ENCODE assay signal across 1 cellular context in the genomic region with DNA sequence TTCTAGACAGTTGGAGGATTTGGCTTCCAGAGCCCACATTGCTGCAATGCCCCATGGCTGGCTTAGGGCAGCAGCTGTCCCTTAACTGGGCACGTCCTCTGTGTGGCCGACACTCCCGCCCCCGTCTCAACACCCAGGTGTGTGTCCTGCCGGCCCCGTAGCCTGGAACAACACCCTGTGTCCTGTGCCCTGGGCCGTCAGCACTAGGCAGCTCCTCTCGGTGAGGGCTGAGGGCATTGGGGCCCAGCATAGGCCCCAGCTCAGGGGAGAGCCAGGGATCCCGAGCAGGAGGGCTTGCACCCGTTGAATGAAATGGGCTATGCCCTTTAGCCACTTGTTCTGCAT.
TF ChIP-seq lines count a peak whose summit lies in the region.

No MANE protein-coding gene starts in this region.

TF ChIP-seq in IMR-90, 13 proteins besides CTCF, POLR2A, EP300 and RAD21:
- TF ChIP-seq, protein P1, sequence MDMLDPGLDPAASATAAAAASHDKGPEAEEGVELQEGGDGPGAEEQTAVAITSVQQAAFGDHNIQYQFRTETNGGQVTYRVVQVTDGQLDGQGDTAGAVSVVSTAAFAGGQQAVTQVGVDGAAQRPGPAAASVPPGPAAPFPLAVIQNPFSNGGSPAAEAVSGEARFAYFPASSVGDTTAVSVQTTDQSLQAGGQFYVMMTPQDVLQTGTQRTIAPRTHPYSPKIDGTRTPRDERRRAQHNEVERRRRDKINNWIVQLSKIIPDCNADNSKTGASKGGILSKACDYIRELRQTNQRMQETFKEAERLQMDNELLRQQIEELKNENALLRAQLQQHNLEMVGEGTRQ (IDR thresholded peaks at IDR 0.05; ENCODE audit: low read depth, low read length): no peak
- TF ChIP-seq, protein P2, sequence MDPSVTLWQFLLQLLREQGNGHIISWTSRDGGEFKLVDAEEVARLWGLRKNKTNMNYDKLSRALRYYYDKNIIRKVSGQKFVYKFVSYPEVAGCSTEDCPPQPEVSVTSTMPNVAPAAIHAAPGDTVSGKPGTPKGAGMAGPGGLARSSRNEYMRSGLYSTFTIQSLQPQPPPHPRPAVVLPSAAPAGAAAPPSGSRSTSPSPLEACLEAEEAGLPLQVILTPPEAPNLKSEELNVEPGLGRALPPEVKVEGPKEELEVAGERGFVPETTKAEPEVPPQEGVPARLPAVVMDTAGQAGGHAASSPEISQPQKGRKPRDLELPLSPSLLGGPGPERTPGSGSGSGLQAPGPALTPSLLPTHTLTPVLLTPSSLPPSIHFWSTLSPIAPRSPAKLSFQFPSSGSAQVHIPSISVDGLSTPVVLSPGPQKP (IDR thresholded peaks at IDR 0.05; ENCODE audit: borderline replicate concordance, low read depth, low read length): no peak
- TF ChIP-seq MAZ (IDR thresholded peaks at IDR 0.05; ENCODE audit: borderline replicate concordance, low read depth, low read length) (no peak), MAFK (IDR thresholded peaks at IDR 0.05; ENCODE audit: low read depth, low read length) (no peak), BHLHE40 (IDR thresholded peaks at IDR 0.05; ENCODE audit: low read depth, low read length) (no peak), NFE2L2 (IDR thresholded peaks at IDR 0.05; ENCODE audit: low read depth, low read length) (no peak), FOS (IDR thresholded peaks at IDR 0.05; ENCODE audit: low read depth, low read length) (no peak), CHD1 (IDR thresholded peaks at IDR 0.05; ENCODE audit: low read depth, low read length) (no peak), RCOR1 (IDR thresholded peaks at IDR 0.05; ENCODE audit: insufficient replicate concordance, low read length) (no peak), SMC3 (IDR thresholded peaks at IDR 0.05; ENCODE audit: low read depth, low read length) (no peak)
